Comparison of ENCODE assay signal across 9 cellular contexts in genomic region chr22:17035976-17036841, GRCh38. TPM values are rescaled to one million over a fixed set of nuclear protein-coding genes. Genes with fewer than 3 reads are reported as not detected.
A peak's percentile ranks its signal among the peaks of the same experiment; 100 is the strongest.
DNase-seq lines count a peak whose midpoint lies in the region; ATAC-seq lines count a peak whose summit lies in the region.
"Not testable (repeated sequence)": the region's sequence is repeated elsewhere in the genome, so short reads cannot be mapped to it uniquely, and the experiment has no call there.
"Had no signal": no experiment of that assay in that cellular context is flagged by ENCODE, and none has a peak within 500 bp of the region (broad histone marks: within the 10 kb centered on the region; RNA-seq: fewer than 3 reads in every experiment).

No MANE protein-coding gene starts in this region.

- H3K27ac Mint-ChIP-seq in naive B cell, result peak overlapping the region in 3 of 6 donors; percentile 17 to 78 (median 50)

- H3K27ac ChIP-seq in stomach smooth muscle (ENCODE audit: low read length), result not testable (repeated sequence)

- ATAC-seq in GM19463 (IDR thresholded peaks at IDR 0.05; ENCODE audit: unreplicated experiment), result peak; percentile 5
- peak; percentile 16 for ATAC-seq in HG03342 (IDR thresholded peaks at IDR 0.05; ENCODE audit: unreplicated experiment)
- peak; percentile 34 to 39 for ATAC-seq in naive B cell (ENCODE audit: low read depth in 2 of 2)

- not testable (repeated sequence) for H3K36me3 Mint-ChIP-seq in naive B cell

- H3K4me1 ChIP-seq in adipocyte (ENCODE audit: control insufficient read depth, insufficient read depth, low read length); stomach smooth muscle (ENCODE audit: control insufficient read depth, insufficient read depth, low read length): not testable (repeated sequence)

- H3K4me1 Mint-ChIP-seq in naive B cell, result peaks cover 4 to 11% (median 7%) of the 10 kb centered on the region in 3 donors

- H3K36me3 ChIP-seq in adipocyte (ENCODE audit: control insufficient read depth, insufficient read depth, low read length, severe bottlenecking); stomach smooth muscle (ENCODE audit: control insufficient read depth in 2 of 2, insufficient read depth in 2 of 2, low read length in 2 of 2): not testable (repeated sequence)

- peaks cover 9 to 24% (median 15%) of the 10 kb centered on the region in 3 donors for H3K27me3 Mint-ChIP-seq in naive B cell

- not testable (repeated sequence) for H3K9me3 Mint-ChIP-seq in naive B cell

- H3K9ac ChIP-seq in adipocyte (ENCODE audit: low read length), result peak overlapping the region; percentile 68
- H3K9ac ChIP-seq in stomach smooth muscle (ENCODE audit: low read length in 2 of 2), result peak overlapping the region in 1 of 2 donors; percentile 22

- peak overlapping the region; percentile 65 to 88 (median 76) for H3K4me3 Mint-ChIP-seq in naive B cell

- not testable (repeated sequence) for H3K9me3 ChIP-seq in adipocyte (ENCODE audit: control insufficient read depth, low read length); stomach smooth muscle (ENCODE audit: control insufficient read depth in 2 of 2, low read length in 2 of 2)

- DNase-seq in COLO668 (lab: John Stamatoyannopoulos, UW; ENCODE audit: unreplicated experiment) (peak; percentile 15), RPMI7951 (ENCODE audit: low read depth) (peak; percentile 14), globus pallidus (ENCODE audit: low spot score) (peak; percentile 63)
- DNase-seq in adipocyte (ENCODE audit: low read depth); naive B cell: not testable (repeated sequence)

- H3K27me3 ChIP-seq in adipocyte (replicated peaks; ENCODE audit: control insufficient read depth, insufficient read depth, low read length); stomach smooth muscle (ENCODE audit: control insufficient read depth in 1 of 2, insufficient read depth in 2 of 2, low read length in 2 of 2): not testable (repeated sequence)

- H3K4me3 ChIP-seq in adipocyte (ENCODE audit: low read length) (peak overlapping the region; percentile 65), stomach smooth muscle (ENCODE audit: low read length in 2 of 2) (peak overlapping the region; percentile 19 to 49)

RNA-seq across cellular contexts. Expression of gene GAB4, which starts 28.2 kb away (rescaled TPM):
- total RNA-seq in RPMI7951 (2014; rRNA removed; shearing (Covaris generic)), result not detected in 2 replicates
- not detected for polyA plus RNA-seq in naive B cell (ENCODE audit: low read depth in 6 of 6)
- total RNA-seq: H4 had no signal

RNA-seq across cellular contexts. Expression of gene IL17RA, which starts 48.6 kb away (rescaled TPM):
- 4.9 TPM in 2 replicates for total RNA-seq in RPMI7951 (2014; rRNA removed; shearing (Covaris generic))
- polyA plus RNA-seq in naive B cell (ENCODE audit: low read depth in 6 of 6), result 10 to 100 TPM in 2 of 6 donors, 1 to 10 TPM in 4; 6.4 to 14.7 (median 9.2) TPM
